In the genomic region with DNA sequence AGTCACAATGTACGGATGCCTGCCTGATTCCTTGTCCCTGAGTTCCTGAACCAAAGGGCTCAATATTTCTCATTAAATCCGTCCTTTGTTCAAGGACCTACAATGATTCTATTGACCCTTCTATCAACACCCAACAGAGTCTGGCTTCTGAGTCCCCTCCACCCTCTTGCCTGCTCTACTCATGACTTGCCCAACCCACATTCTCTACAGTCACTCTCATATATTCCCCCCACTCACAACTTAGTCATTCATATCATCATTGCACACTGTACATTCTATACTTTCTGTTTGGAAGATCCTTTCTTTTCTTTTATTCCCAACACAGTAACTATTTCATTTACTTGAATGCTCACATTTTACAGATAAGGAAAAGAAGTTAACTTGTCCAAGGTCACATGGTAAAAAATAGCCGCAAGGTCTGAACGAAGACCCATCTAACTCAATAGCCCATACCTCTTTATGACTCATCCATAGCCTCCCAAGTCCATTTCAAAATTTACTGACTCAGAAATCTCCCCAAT, we compare ENCODE assay signal across 12 cellular contexts. TPM values are rescaled to one million over a fixed set of nuclear protein-coding genes. Genes with fewer than 3 reads are reported as not detected.
DNase-seq lines count a peak whose midpoint lies in the region; ATAC-seq and TF ChIP-seq lines count a peak whose summit lies in the region.
"Had no signal": no experiment of that assay in that cellular context is flagged by ENCODE, and none has a peak within 500 bp of the region (broad histone marks: within the 10 kb centered on the region; RNA-seq: fewer than 3 reads in every experiment).

No MANE protein-coding gene starts in this region.

- peak overlapping the region; percentile 46 for H3K4me3 Mint-ChIP-seq in activated T-helper 1 cell treated with anti-CD3 and anti-CD28 coated beads, Interleukin-12 subunit alpha, Interleukin-12 subunit beta, Interleukin-2, Interleukin-4 antibody, amounts not matched to agents 30 ng/mL and 10 ng/mL and 1 ng/mL, durations not matched to agents 14 hours and 24 hours and 36 hours
- no peak overlapping the region for H3K4me3 Mint-ChIP-seq in effector memory CD8-positive, alpha-beta T cell
- H3K4me3 Mint-ChIP-seq: T-helper 17 cell had no signal

- H3K9ac ChIP-seq in rectal smooth muscle tissue (ENCODE audit: low read length): no peak overlapping the region

- H3K36me3 Mint-ChIP-seq in activated T-helper 1 cell treated with anti-CD3 and anti-CD28 coated beads, Interleukin-12 subunit alpha, Interleukin-12 subunit beta, Interleukin-2, Interleukin-4 antibody, amounts not matched to agents 30 ng/mL and 10 ng/mL and 1 ng/mL, durations not matched to agents 14 hours and 24 hours and 36 hours (ENCODE audit: low read depth): peaks cover 40% of the 10 kb centered on the region
- H3K36me3 Mint-ChIP-seq in effector memory CD8-positive, alpha-beta T cell (ENCODE audit: insufficient read depth): peaks cover 15% of the 10 kb centered on the region

- ATAC-seq in effector memory CD8-positive, alpha-beta T cell (replicated peaks): no peak
- ATAC-seq: T-helper 17 cell had no signal

- H3K4me1 Mint-ChIP-seq in activated T-helper 1 cell treated with anti-CD3 and anti-CD28 coated beads, Interleukin-12 subunit alpha, Interleukin-12 subunit beta, Interleukin-2, Interleukin-4 antibody, amounts not matched to agents 30 ng/mL and 10 ng/mL and 1 ng/mL, durations not matched to agents 14 hours and 24 hours and 36 hours (ENCODE audit: low read depth): peaks cover 47% of the 10 kb centered on the region
- peaks cover 24 to 48% of the 10 kb centered on the region in 2 donors for H3K4me1 Mint-ChIP-seq in effector memory CD8-positive, alpha-beta T cell (ENCODE audit: low read depth in 2 of 2)

- peaks cover 3% of the 10 kb centered on the region for H3K36me3 ChIP-seq in rectal smooth muscle tissue (ENCODE audit: control insufficient read depth, insufficient read depth, low read length)

- H3K27ac ChIP-seq in rectal smooth muscle tissue (ENCODE audit: low read depth, low read length): peak overlapping the region; percentile 23

- H3K9me3 Mint-ChIP-seq in activated T-helper 1 cell treated with anti-CD3 and anti-CD28 coated beads, Interleukin-12 subunit alpha, Interleukin-12 subunit beta, Interleukin-2, Interleukin-4 antibody, amounts not matched to agents 30 ng/mL and 10 ng/mL and 1 ng/mL, durations not matched to agents 14 hours and 24 hours and 36 hours: no peaks in the 10 kb centered on the region
- no peaks in the 10 kb centered on the region for H3K9me3 Mint-ChIP-seq in effector memory CD8-positive, alpha-beta T cell

- intact Hi-C loops in activated T-helper 1 cell treated with anti-CD3 and anti-CD28 coated beads, Interleukin-12 subunit alpha, Interleukin-12 subunit beta, Interleukin-2, Interleukin-4 antibody, amounts not matched to agents 30 ng/mL and 10 ng/mL and 1 ng/mL, durations not matched to agents 14 hours and 24 hours and 36 hours (cut with micrococcal nuclease): loop anchor here (1.0 to 5.0 kb wide), 2 partner anchors 11 to 605 kb away; no protein-coding TSS in a partner anchor

- H3K4me1 ChIP-seq in rectal smooth muscle tissue (ENCODE audit: control insufficient read depth, insufficient read depth, low read length): peaks cover 27% of the 10 kb centered on the region

- no peak for TF ChIP-seq CTCF in fibroblast of mammary gland (conservative IDR thresholded peaks at IDR 0.05; ENCODE audit: control insufficient read depth, insufficient read depth, low read depth, low read length)

- H3K27ac Mint-ChIP-seq in activated T-helper 1 cell treated with anti-CD3 and anti-CD28 coated beads, Interleukin-12 subunit alpha, Interleukin-12 subunit beta, Interleukin-2, Interleukin-4 antibody, amounts not matched to agents 30 ng/mL and 10 ng/mL and 1 ng/mL, durations not matched to agents 14 hours and 24 hours and 36 hours: peak overlapping the region; percentile 68
- H3K27ac Mint-ChIP-seq in effector memory CD8-positive, alpha-beta T cell: no peak overlapping the region
- H3K27ac Mint-ChIP-seq: T-helper 17 cell had no signal

- H3K4me3 ChIP-seq in fibroblast of mammary gland (ENCODE audit: control insufficient read depth, low read depth, low read length): no peak overlapping the region
- no peak overlapping the region for H3K4me3 ChIP-seq in rectal smooth muscle tissue (ENCODE audit: low read length)
- H3K4me3 ChIP-seq: lung had no signal

- no peaks in the 10 kb centered on the region for H3K27me3 ChIP-seq in rectal smooth muscle tissue (ENCODE audit: control insufficient read depth, insufficient read depth, low read length)
- H3K27me3 ChIP-seq: stomach had no signal

- H3K27me3 Mint-ChIP-seq in activated T-helper 1 cell treated with anti-CD3 and anti-CD28 coated beads, Interleukin-12 subunit alpha, Interleukin-12 subunit beta, Interleukin-2, Interleukin-4 antibody, amounts not matched to agents 30 ng/mL and 10 ng/mL and 1 ng/mL, durations not matched to agents 14 hours and 24 hours and 36 hours (ENCODE audit: insufficient read depth): peaks cover 2% of the 10 kb centered on the region
- H3K27me3 Mint-ChIP-seq in effector memory CD8-positive, alpha-beta T cell: no peaks in the 10 kb centered on the region
- H3K27me3 Mint-ChIP-seq: T-helper 17 cell had no signal

- DNase-seq in HT1080 (ENCODE audit: low read depth) (peak; percentile 61), fibroblast of mammary gland (ENCODE audit: low read depth) (peak; percentile 65), NAMALWA (ENCODE audit: low spot score) (no peak)
- no peak for DNase-seq in activated T-helper 1 cell treated with anti-CD3 and anti-CD28 coated beads, Interleukin-12 subunit alpha, Interleukin-12 subunit beta, Interleukin-2, Interleukin-4 antibody, amounts not matched to agents 30 ng/mL and 10 ng/mL and 1 ng/mL, durations not matched to agents 14 hours and 24 hours and 36 hours (ENCODE audit: low spot score)
- DNase-seq in central memory CD4-positive, alpha-beta T cell: no peak
- no peak for DNase-seq in effector memory CD8-positive, alpha-beta T cell
- DNase-seq: activated effector memory CD4-positive, alpha-beta T cell treated with Interleukin-2 at 50 U/mL for 16 hours; NCI-H1092; stomach; T-helper 17 cell had no signal

RNA-seq across cellular contexts. Expression of a gene that starts 3.6 kb away (rescaled TPM):
- total RNA-seq in HT1080 (2014; rRNA removed; shearing (Covaris generic)): 5.7 and 10.7 TPM in 2 replicates
- 2.8 and 3.0 TPM in 2 replicates for polyA plus RNA-seq in HT1080 (2015; cell fraction: cytosol; rRNA removed)
- polyA plus RNA-seq in HT1080 (2015; cell fraction: nucleus; rRNA removed): 5.1 and 6.5 TPM in 2 replicates
- total RNA-seq in activated T-helper 1 cell treated with anti-CD3 and anti-CD28 coated beads, Interleukin-12 subunit alpha, Interleukin-12 subunit beta, Interleukin-2, Interleukin-4 antibody, amounts not matched to agents 30 ng/mL and 10 ng/mL and 1 ng/mL, durations not matched to agents 14 hours and 24 hours and 36 hours: 41.1 and 41.8 TPM in 2 replicates

Comparison
In these comparisons a context has a peak if more than half of its experiments do, and no peak if none do; other contexts are left out.
1. DNase-seq: peak in HT1080 (single experiment) and fibroblast of mammary gland (single experiment); none in activated T-helper 1 cell treated with anti-CD3 and anti-CD28 coated beads, Interleukin-12 subunit alpha, Interleukin-12 subunit beta, Interleukin-2, Interleukin-4 antibody, amounts not matched to agents 30 ng/mL and 10 ng/mL and 1 ng/mL, durations not matched to agents 14 hours and 24 hours and 36 hours (single experiment), central memory CD4-positive, alpha-beta T cell (single experiment), NAMALWA (single experiment) and effector memory CD8-positive, alpha-beta T cell (0 of 3).